In genomic region chr11:94450061-94450460, GRCh38 we compare ENCODE assay signal across 1 cellular context.
TF ChIP-seq lines count a peak whose summit lies in the region.

No MANE protein-coding gene starts in this region.

TF ChIP-seq in IMR-90, 13 proteins besides CTCF, POLR2A, EP300 and RAD21:
- no peak for TF ChIP-seq MAZ (IDR thresholded peaks at IDR 0.05; ENCODE audit: borderline replicate concordance, low read depth, low read length)
- TF ChIP-seq BHLHE40 (IDR thresholded peaks at IDR 0.05; ENCODE audit: low read depth, low read length) = no peak
- TF ChIP-seq USF2 (IDR thresholded peaks at IDR 0.05; ENCODE audit: low read depth, low read length) = no peak
- no peak for TF ChIP-seq MXI1 (IDR thresholded peaks at IDR 0.05; ENCODE audit: borderline replicate concordance, low read depth, low read length)
- TF ChIP-seq MAFK (IDR thresholded peaks at IDR 0.05; ENCODE audit: low read depth, low read length) = no peak
- TF ChIP-seq FOS (IDR thresholded peaks at IDR 0.05; ENCODE audit: low read depth, low read length) = no peak
- TF ChIP-seq NFE2L2 (IDR thresholded peaks at IDR 0.05; ENCODE audit: low read depth, low read length) = no peak
- no peak for TF ChIP-seq RCOR1 (IDR thresholded peaks at IDR 0.05; ENCODE audit: insufficient replicate concordance, low read length)
- TF ChIP-seq RFX5 (IDR thresholded peaks at IDR 0.05; ENCODE audit: low read depth, low read length) = no peak
